8 cellular contexts compared by ENCODE assay signal in the genomic region with DNA sequence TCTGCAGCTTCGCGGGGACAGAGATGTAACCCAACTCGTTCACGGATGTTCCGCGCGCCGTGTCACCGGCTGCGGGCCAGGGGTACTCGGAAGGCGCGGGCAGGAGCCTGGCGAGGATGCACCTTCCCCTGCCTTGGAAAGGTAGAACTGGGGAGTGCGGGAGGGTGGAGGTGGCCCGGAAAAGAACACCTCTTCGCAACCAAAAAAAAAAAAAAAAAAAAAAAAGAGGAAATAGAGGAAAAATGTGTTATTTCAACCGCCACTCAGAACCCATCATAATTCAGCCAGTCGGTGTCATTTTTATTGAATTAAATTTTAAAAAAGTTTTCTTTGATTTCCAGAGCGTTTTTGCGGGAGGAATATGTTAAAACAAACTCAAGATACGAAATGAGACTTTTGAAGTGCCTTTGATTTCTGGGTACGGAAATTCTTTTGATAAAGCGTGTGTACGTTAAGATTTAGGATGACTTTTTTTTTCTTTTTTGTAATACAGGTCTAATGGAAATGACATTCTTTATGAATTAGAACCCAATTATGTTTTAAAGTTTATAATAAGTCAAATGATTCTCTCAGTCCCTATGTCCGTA. TPM values are rescaled to one million over a fixed set of nuclear protein-coding genes. Genes with fewer than 3 reads are reported as not detected.
DNase-seq lines count a peak whose midpoint lies in the region; ATAC-seq, FAIRE-seq and TF ChIP-seq lines count a peak whose summit lies in the region.

No MANE protein-coding gene starts in this region.

- H3K27ac ChIP-seq in SK-N-MC (peak overlapping the region; percentile 98), foreskin keratinocyte (peak overlapping the region; percentile 93), skeletal muscle tissue (ENCODE audit: low read depth, low read length) (peak overlapping the region; percentile 86)

- no peaks in the 10 kb centered on the region for H3K9me3 ChIP-seq in SK-N-MC (ENCODE audit: low read depth, low read length)
- H3K9me3 ChIP-seq in skeletal muscle tissue (ENCODE audit: control insufficient read depth in 3 of 3, low read length in 3 of 3): no peaks in the 10 kb centered on the region

- no peak for FAIRE-seq in H54 (lab: Jason Lieb, UNC)

- no peaks in the 10 kb centered on the region for H3K27me3 ChIP-seq in foreskin keratinocyte
- no peaks in the 10 kb centered on the region for H3K27me3 ChIP-seq in skeletal muscle tissue (ENCODE audit: control insufficient read depth in 3 of 3, insufficient read depth in 3 of 3, low read length in 3 of 3)

- TF ChIP-seq CTCF in foreskin keratinocyte (conservative IDR thresholded peaks at IDR 0.05): no peak

- H3K36me3 ChIP-seq in SK-N-MC (ENCODE audit: insufficient read depth, low read length) (peaks cover 16% of the 10 kb centered on the region; the same call in 1 of the 2 replicates), skeletal muscle tissue (ENCODE audit: control insufficient read depth in 3 of 3, insufficient read depth in 3 of 3, low read length in 3 of 3) (peaks cover under 1% of the 10 kb centered on the region in 3 donors)

- H3K4me3 ChIP-seq in SK-N-MC (peak overlapping the region; percentile 97), skeletal muscle tissue (ENCODE audit: low read length in 3 of 3) (peak overlapping the region; percentile 73 to 83 (median 79))

- no peak for ATAC-seq in foreskin keratinocyte
- ATAC-seq in HG03571 (IDR thresholded peaks at IDR 0.05; ENCODE audit: unreplicated experiment): no peak
- ATAC-seq in HG03175 (IDR thresholded peaks at IDR 0.05; ENCODE audit: unreplicated experiment): no peak
- no peak for ATAC-seq in HG02840 (IDR thresholded peaks at IDR 0.05; ENCODE audit: low FRiP score, unreplicated experiment)
- no peak for ATAC-seq in HG03432 (IDR thresholded peaks at IDR 0.05; ENCODE audit: unreplicated experiment)

- peak overlapping the region; percentile 98 for H3K9ac ChIP-seq in SK-N-MC (ENCODE audit: insufficient read length)
- H3K9ac ChIP-seq in skeletal muscle tissue (ENCODE audit: low read depth in 1 of 3, low read length in 3 of 3): peak overlapping the region; percentile 76 to 88 (median 85)

- peak; percentile 69 for TF ChIP-seq POLR2A in H54 (IDR thresholded peaks at IDR 0.05; ENCODE audit: low read depth, low read length)

- DNase-seq in H54 (ENCODE audit: insufficient read length, low spot score): no peak
- no peak for DNase-seq in SK-N-MC (ENCODE audit: low read depth, low spot score)
- DNase-seq in foreskin keratinocyte: no peak

- H3K4me1 ChIP-seq in foreskin keratinocyte: peaks cover 18% of the 10 kb centered on the region
- H3K4me1 ChIP-seq in skeletal muscle tissue (ENCODE audit: control insufficient read depth in 3 of 3, insufficient read depth in 3 of 3, low read length in 3 of 3): peaks cover 6 to 21% (median 15%) of the 10 kb centered on the region in 3 donors

RNA-seq across cellular contexts. Expression of a gene that starts 8.9 kb away (rescaled TPM):
- total RNA-seq in foreskin keratinocyte (14.0 and 15.6 TPM in 2 replicates), skeletal muscle tissue (62.1 TPM)
- 7.3 and 9.1 TPM in 2 replicates for polyA plus RNA-seq in foreskin keratinocyte

RNA-seq across cellular contexts. Expression of a gene that starts 30.1 kb away (rescaled TPM):
- total RNA-seq in foreskin keratinocyte: 0.60 and 0.68 TPM in 2 replicates
- 0.36 and 0.51 TPM in 2 replicates for polyA plus RNA-seq in foreskin keratinocyte
- 0.52 TPM for total RNA-seq in skeletal muscle tissue

RNA-seq across cellular contexts. Expression of a gene that starts 59.4 kb away (rescaled TPM):
- 0.61 and 0.63 TPM in 2 replicates for total RNA-seq in foreskin keratinocyte
- polyA plus RNA-seq in foreskin keratinocyte: 0.13 and 0.26 TPM in 2 replicates
- total RNA-seq in skeletal muscle tissue: 9.9 TPM
